ENCODE assay signal across 8 cellular contexts in genomic region chr9:4228606-4229005, GRCh38.
DNase-seq lines count a peak whose midpoint lies in the region; ATAC-seq and FAIRE-seq lines count a peak whose summit lies in the region.

No MANE protein-coding gene starts in this region.

- no peak overlapping the region for H3K27ac ChIP-seq in CD4-positive, alpha-beta memory T cell (ENCODE audit: low read depth, low read length)

- POLR2A ChIA-PET in naive thymus-derived CD8-positive, alpha-beta T cell (lab: Charles Lee), result no interaction called here
- POLR2A ChIA-PET in CD4-positive, alpha-beta memory T cell (lab: Charles Lee; ENCODE audit: partially characterized antibody), result no interaction called here

- no peak overlapping the region for H3K4me3 Mint-ChIP-seq in naive thymus-derived CD8-positive, alpha-beta T cell
- H3K4me3 Mint-ChIP-seq in CD4-positive, alpha-beta memory T cell, result no peak overlapping the region

- peaks cover 0 to 10% (median 2%) of the 10 kb centered on the region in 9 donors for H3K9me3 Mint-ChIP-seq in naive thymus-derived CD8-positive, alpha-beta T cell
- H3K9me3 Mint-ChIP-seq in CD4-positive, alpha-beta memory T cell, result peaks cover 0 to 2% (median 0%) of the 10 kb centered on the region in 8 donors

- ATAC-seq in naive thymus-derived CD8-positive, alpha-beta T cell, result peak; percentile 49 to 64
- ATAC-seq in GM19351 (IDR thresholded peaks at IDR 0.05; ENCODE audit: unreplicated experiment), result no peak

- H3K27me3 ChIP-seq in CD4-positive, alpha-beta memory T cell (ENCODE audit: insufficient read depth, low read length), result no peaks in the 10 kb centered on the region

- no peaks in the 10 kb centered on the region for H3K36me3 ChIP-seq in CD4-positive, alpha-beta memory T cell (ENCODE audit: insufficient read depth, low read length)

- intact Hi-C loops in CD4-positive, alpha-beta memory T cell (cut with micrococcal nuclease), result no loop called here

- DNase-seq in KBM-7 (peak; percentile 6), cerebellar cortex (ENCODE audit: low spot score) (peak; percentile 54), H4 (ENCODE audit: low spot score) (no peak)
- peak in 1 of 10 donors; percentile 21 for DNase-seq in naive thymus-derived CD8-positive, alpha-beta T cell
- no peak for DNase-seq in activated CD4-positive, alpha-beta T cell treated with anti-CD3 and anti-CD28 coated beads, Interleukin-2, amount 50 U/mL, for 1 hour
- DNase-seq in CD4-positive, alpha-beta memory T cell, result no peak

- no peaks in the 10 kb centered on the region for H3K4me1 ChIP-seq in CD4-positive, alpha-beta memory T cell (ENCODE audit: insufficient read depth, low read length)

- no peak overlapping the region for H3K4me3 ChIP-seq in CD4-positive, alpha-beta memory T cell (ENCODE audit: low read length in 2 of 2)

- in situ Hi-C loops in KBM-7 (cut with MboI; ENCODE audit: low pct_unique_long_range_greater_than_20kb, low sequenced_read_pairs), result no loop called here

- H3K36me3 Mint-ChIP-seq in naive thymus-derived CD8-positive, alpha-beta T cell, result peaks cover 0 to 3% (median 0%) of the 10 kb centered on the region in 3 donors
- H3K36me3 Mint-ChIP-seq in CD4-positive, alpha-beta memory T cell, result no peaks in the 10 kb centered on the region

- FAIRE-seq in G401.6 (lab: Jason Lieb, UNC), result peak; percentile 76

- peaks cover 0 to 6% (median 5%) of the 10 kb centered on the region in 5 donors for H3K27me3 Mint-ChIP-seq in naive thymus-derived CD8-positive, alpha-beta T cell
- H3K27me3 Mint-ChIP-seq in CD4-positive, alpha-beta memory T cell, result peaks cover 13 to 15% of the 10 kb centered on the region in 2 donors

- CTCF ChIA-PET in CD4-positive, alpha-beta memory T cell (lab: Charles Lee; ENCODE audit: partially characterized antibody), result no interaction called here

- H3K27ac Mint-ChIP-seq in naive thymus-derived CD8-positive, alpha-beta T cell, result no peak overlapping the region
- H3K27ac Mint-ChIP-seq in CD4-positive, alpha-beta memory T cell, result no peak overlapping the region

- H3K4me1 Mint-ChIP-seq in naive thymus-derived CD8-positive, alpha-beta T cell, result peaks cover 3 to 17% (median 11%) of the 10 kb centered on the region in 4 donors
- peaks cover 0 to 3% (median 0%) of the 10 kb centered on the region in 4 donors for H3K4me1 Mint-ChIP-seq in CD4-positive, alpha-beta memory T cell

- H3K9me3 ChIP-seq in CD4-positive, alpha-beta memory T cell (ENCODE audit: control insufficient read depth in 1 of 2, low read length in 2 of 2), result no peaks in the 10 kb centered on the region

Comparison
In these comparisons a context has a peak if more than half of its experiments do, and no peak if none do; other contexts are left out.
1. DNase-seq: peak in KBM-7 (single experiment) and cerebellar cortex (single experiment); none in activated CD4-positive, alpha-beta T cell treated with anti-CD3 and anti-CD28 coated beads, Interleukin-2, amount 50 U/mL, for 1 hour (single experiment), H4 (single experiment) and CD4-positive, alpha-beta memory T cell (0 of 5).